ENCODE assay signal across 18 cellular contexts in genomic region chr10:75507469-75507868, GRCh38.
DNase-seq lines count a peak whose midpoint lies in the region; TF ChIP-seq lines count a peak whose summit lies in the region.
"Had no signal": no experiment of that assay in that cellular context is flagged by ENCODE, and none has a peak within 500 bp of the region (broad histone marks: within the 10 kb centered on the region; RNA-seq: fewer than 3 reads in every experiment).

No MANE protein-coding gene starts in this region.

- H3K4me3 ChIP-seq in BLaER1 treated with 17β-estradiol and CSF1 and Interleukin-3, amounts not matched to agents 10 nM and 100 nM: no peak overlapping the region
- H3K4me3 ChIP-seq in LNCaP clone FGC (ENCODE audit: low read depth, low read length): no peak overlapping the region
- no peak overlapping the region for H3K4me3 ChIP-seq in sigmoid colon
- H3K4me3 ChIP-seq: A549, GM12878 had no signal

- intact Hi-C loops in sigmoid colon (cut with DNase I): loop anchor here (2.0 to 10.0 kb wide), 3 partner anchors 175 to 745 kb away; no protein-coding TSS in a partner anchor

- peak overlapping the region in 9 of 11 experiments; percentile 8 to 81 (median 69); a peak in 16 of 22 replicates for H3K4me2 ChIP-seq in BLaER1 treated with 17β-estradiol and CSF1 and Interleukin-3, amounts not matched to agents 10 nM and 100 nM
- H3K4me2 ChIP-seq: KMS-11 had no signal

- no peaks in the 10 kb centered on the region for H3K36me3 ChIP-seq in BLaER1 treated with 17β-estradiol and CSF1 and Interleukin-3, amounts not matched to agents 10 nM and 100 nM
- no peaks in the 10 kb centered on the region for H3K36me3 ChIP-seq in sigmoid colon

- H3K9ac ChIP-seq in BLaER1 treated with 17β-estradiol and CSF1 and Interleukin-3, amounts not matched to agents 10 nM and 100 nM: no peak overlapping the region
- H3K9ac ChIP-seq: KMS-11 had no signal

- TF ChIP-seq CTCF in LNCaP clone FGC (IDR thresholded peaks at IDR 0.05; ENCODE audit: control insufficient read depth, extremely low read depth, insufficient read depth): no peak
- TF ChIP-seq CTCF in sigmoid colon (IDR thresholded peaks at IDR 0.05): no peak

- peaks cover 0 to 26% (median 0%) of the 10 kb centered on the region in 11 experiments; a peak in 5 of 22 replicates for H3K27me3 ChIP-seq in BLaER1 treated with 17β-estradiol and CSF1 and Interleukin-3, amounts not matched to agents 10 nM and 100 nM
- H3K27me3 ChIP-seq in sigmoid colon: no peaks in the 10 kb centered on the region

- H4K20me1 ChIP-seq in BLaER1 treated with 17β-estradiol and CSF1 and Interleukin-3, amounts not matched to agents 10 nM and 100 nM: no peaks in the 10 kb centered on the region; a peak in 1 of 22 replicates

- DNase-seq in LNCaP clone FGC (ENCODE audit: low read depth) (peak; percentile 27), epithelial cell of prostate (ENCODE audit: low read depth, low spot score) (no peak), sigmoid colon (no peak), amygdala (lab: John Stamatoyannopoulos, UW) (no peak)
- no peak for DNase-seq in activated CD4-positive, CD25-positive, alpha-beta regulatory T cell treated with anti-CD3 and anti-CD28 coated beads, Interleukin-2, amount 50 U/mL, for 72 hours
- no peak for DNase-seq in activated CD4-positive, alpha-beta T cell treated with anti-CD3 and anti-CD28 coated beads for 4 hours
- DNase-seq: CD8-positive, alpha-beta T cell; DMS53; EL; GOT3; NCI-H510A treated with DMSO at 0.1 percent for 48 hours; NCI-H82; OCI-M1; RPMI8226 had no signal

- no peak for TF ChIP-seq EP300 in sigmoid colon (IDR thresholded peaks at IDR 0.05)

- no peak for TF ChIP-seq POLR2A in sigmoid colon (IDR thresholded peaks at IDR 0.05)

- H3K27ac ChIP-seq in BLaER1 treated with 17β-estradiol and CSF1 and Interleukin-3, amounts not matched to agents 10 nM and 100 nM: no peak overlapping the region
- H3K27ac ChIP-seq in epithelial cell of prostate (peak overlapping the region; percentile 36), sigmoid colon (peak overlapping the region; percentile 67 to 80 (median 74))
- H3K27ac ChIP-seq: KMS-11 had no signal

- 82 to 87% methylated on average over 3 of the region's 3 CpGs for WGBS in sigmoid colon, 2 donors

- H3K4me1 ChIP-seq in BLaER1 treated with 17β-estradiol and CSF1 and Interleukin-3, amounts not matched to agents 10 nM and 100 nM: peaks cover 0 to 28% (median 22%) of the 10 kb centered on the region in 10 experiments; a peak in 15 of 20 replicates
- H3K4me1 ChIP-seq in sigmoid colon: peaks cover 0 to 50% (median 38%) of the 10 kb centered on the region in 4 donors

- H3K9me3 ChIP-seq in BLaER1 treated with 17β-estradiol and CSF1 and Interleukin-3, amounts not matched to agents 10 nM and 100 nM (replicated peaks in 1 of 11): 0 out of 22 replicates have a peak, but pooled peaks cover 0 to 4% (median 0%) of the 10 kb centered on the region in 11 experiments
- no peaks in the 10 kb centered on the region for H3K9me3 ChIP-seq in sigmoid colon
- H3K9me3 ChIP-seq: A549 had no signal

Comparison
In these comparisons a context has a peak if more than half of its experiments do, and no peak if none do; other contexts are left out.
1. H3K27ac ChIP-seq: peak in epithelial cell of prostate (single experiment) and sigmoid colon (4 of 4); none in BLaER1 treated with 17β-estradiol and CSF1 and Interleukin-3, amounts not matched to agents 10 nM and 100 nM (0 of 11).